Comparison of ENCODE assay signal across 19 cellular contexts in genomic region chr5:78654386-78654785, GRCh38. TPM values are rescaled to one million over a fixed set of nuclear protein-coding genes. Genes with fewer than 3 reads are reported as not detected.
DNase-seq lines count a peak whose midpoint lies in the region; ATAC-seq and TF ChIP-seq lines count a peak whose summit lies in the region.
"Had no signal": no experiment of that assay in that cellular context is flagged by ENCODE, and none has a peak within 500 bp of the region (broad histone marks: within the 10 kb centered on the region; RNA-seq: fewer than 3 reads in every experiment).

No MANE protein-coding gene starts in this region.

- no peaks in the 10 kb centered on the region for H3K9me3 ChIP-seq in tibial artery
- H3K9me3 ChIP-seq: BLaER1, Caco-2, HAP-1 had no signal

- no peaks in the 10 kb centered on the region for H3K27me3 ChIP-seq in tibial artery

- H3K27ac Mint-ChIP-seq in activated T-cell treated with anti-CD3 and anti-CD28 coated beads, Interleukin-2, amount 50 U/mL, for 72 hours: no peak overlapping the region
- H3K27ac Mint-ChIP-seq in mesothelial cell of epicardium (peak overlapping the region; percentile 56), immature natural killer cell (no peak overlapping the region)
- H3K27ac Mint-ChIP-seq: B cell; CD4-positive, CD25-positive, alpha-beta regulatory T cell; CD8-positive, alpha-beta T cell; HFFc6 had no signal

- intact Hi-C loops in tibial artery (cut with DNase I; ENCODE audit: low total_unique reads): loop anchor here (10.0 kb wide), 1 partner anchor 250 kb away; no protein-coding TSS in a partner anchor

- H3K27me3 Mint-ChIP-seq in activated T-cell treated with anti-CD3 and anti-CD28 coated beads, Interleukin-2, amount 50 U/mL, for 72 hours (ENCODE audit: low read depth): peaks cover 43% of the 10 kb centered on the region
- H3K27me3 Mint-ChIP-seq in mesothelial cell of epicardium (ENCODE audit: low read depth): no peaks in the 10 kb centered on the region
- peaks cover 5 to 14% (median 10%) of the 10 kb centered on the region in 3 donors for H3K27me3 Mint-ChIP-seq in immature natural killer cell (ENCODE audit: low read depth in 3 of 3)
- H3K27me3 Mint-ChIP-seq: B cell had no signal

- peaks cover 10% of the 10 kb centered on the region for H3K4me1 Mint-ChIP-seq in activated T-cell treated with anti-CD3 and anti-CD28 coated beads, Interleukin-2, amount 50 U/mL, for 72 hours (ENCODE audit: low read depth)
- peaks cover 41% of the 10 kb centered on the region for H3K4me1 Mint-ChIP-seq in mesothelial cell of epicardium
- peaks cover 0 to 6% of the 10 kb centered on the region in 2 donors for H3K4me1 Mint-ChIP-seq in immature natural killer cell

- H3K4me1 ChIP-seq in tibial artery: peaks cover 0 to 75% (median 39%) of the 10 kb centered on the region in 4 donors
- H3K4me1 ChIP-seq: Caco-2 had no signal

- H3K27ac ChIP-seq in tibial artery: peak overlapping the region; percentile 58 to 66
- H3K27ac ChIP-seq: BLaER1, C4-2B had no signal

- TF ChIP-seq CTCF in mesothelial cell of epicardium (IDR thresholded peaks at IDR 0.05; ENCODE audit: unreplicated experiment) (no peak), tibial artery (IDR thresholded peaks at IDR 0.05) (no peak)

- peak; percentile 58 to 87 for ATAC-seq in activated T-cell treated with anti-CD3 and anti-CD28 coated beads, Interleukin-2, amount 50 U/mL, for 72 hours (replicated peaks in 1 of 2)
- no peak for ATAC-seq in HG03135 (IDR thresholded peaks at IDR 0.05; ENCODE audit: unreplicated experiment)
- ATAC-seq: CD8-positive, alpha-beta T cell had no signal

- peaks cover 0 to 3% of the 10 kb centered on the region in 2 donors for H3K36me3 Mint-ChIP-seq in activated T-cell treated with anti-CD3 and anti-CD28 coated beads, Interleukin-2, amount 50 U/mL, for 72 hours (ENCODE audit: insufficient read depth in 2 of 2)
- H3K36me3 Mint-ChIP-seq in mesothelial cell of epicardium: no peaks in the 10 kb centered on the region
- no peaks in the 10 kb centered on the region for H3K36me3 Mint-ChIP-seq in immature natural killer cell
- H3K36me3 Mint-ChIP-seq: CD4-positive, CD25-positive, alpha-beta regulatory T cell; CD8-positive, alpha-beta T cell had no signal

- H3K4me3 ChIP-seq in tibial artery: no peak overlapping the region
- H3K4me3 ChIP-seq: BLaER1, HAP-1 had no signal

- H3K4me3 Mint-ChIP-seq in activated T-cell treated with anti-CD3 and anti-CD28 coated beads, Interleukin-2, amount 50 U/mL, for 72 hours: no peak overlapping the region
- H3K4me3 Mint-ChIP-seq in mesothelial cell of epicardium (no peak overlapping the region), immature natural killer cell (no peak overlapping the region)
- H3K4me3 Mint-ChIP-seq: B cell; CD4-positive, CD25-positive, alpha-beta regulatory T cell; CD8-positive, alpha-beta T cell; HFFc6 had no signal

- H3K36me3 ChIP-seq in tibial artery: no peaks in the 10 kb centered on the region
- H3K36me3 ChIP-seq: BLaER1, HAP-1 had no signal

- H3K9me3 Mint-ChIP-seq in activated T-cell treated with anti-CD3 and anti-CD28 coated beads, Interleukin-2, amount 50 U/mL, for 72 hours: no peaks in the 10 kb centered on the region
- H3K9me3 Mint-ChIP-seq in mesothelial cell of epicardium: peaks cover 4% of the 10 kb centered on the region
- peaks cover 0 to 4% (median 0%) of the 10 kb centered on the region in 6 donors for H3K9me3 Mint-ChIP-seq in immature natural killer cell
- H3K9me3 Mint-ChIP-seq: CD8-positive, alpha-beta T cell; HFFc6 had no signal

- no peak for DNase-seq in activated T-cell treated with anti-CD3 and anti-CD28 coated beads, Interleukin-2, amount 50 U/mL, for 72 hours
- DNase-seq in activated T-cell treated with anti-CD3 and anti-CD28 coated beads for 4 hours: no peak
- peak; percentile 44 to 77 for DNase-seq in NCI-H524 (lab: John Stamatoyannopoulos, UW)
- no peak for DNase-seq in mesothelial cell of epicardium (ENCODE audit: low spot score in 2 of 2, unreplicated experiment in 2 of 2)
- DNase-seq in tibial artery: no peak
- no peak for DNase-seq in activated CD4-positive, alpha-beta T cell treated with anti-CD3 and anti-CD28 coated beads, Interleukin-2, amount 50 U/mL, for 48 hours
- no peak for DNase-seq in immature natural killer cell
- DNase-seq: Caco-2; CD4-positive, CD25-positive, alpha-beta regulatory T cell; CD8-positive, alpha-beta T cell; DMS153; DND-41; GOT3; HFFc6 had no signal

RNA-seq across cellular contexts. Expression of gene LHFPL2, which starts 5.8 kb away (rescaled TPM):
- total RNA-seq in activated T-cell treated with anti-CD3 and anti-CD28 coated beads, Interleukin-2, amount 50 U/mL, for 72 hours: under 1 TPM; 0.12 to 0.21 TPM
- 41.7 to 43.1 TPM (median 42.1 TPM) in 3 replicates for total RNA-seq in mesothelial cell of epicardium
- polyA plus RNA-seq in immature natural killer cell: under 1 TPM in 2 of 3 donors, not detected in 1; 0.09 to 0.49 TPM

Comparison
In these comparisons a context has a peak if more than half of its experiments do, and no peak if none do; other contexts are left out.
1. DNase-seq: peak in NCI-H524 (2 of 2); none in activated T-cell treated with anti-CD3 and anti-CD28 coated beads, Interleukin-2, amount 50 U/mL, for 72 hours (0 of 2), activated T-cell treated with anti-CD3 and anti-CD28 coated beads for 4 hours (single experiment), mesothelial cell of epicardium (0 of 2), tibial artery (0 of 2), activated CD4-positive, alpha-beta T cell treated with anti-CD3 and anti-CD28 coated beads, Interleukin-2, amount 50 U/mL, for 48 hours (0 of 2) and immature natural killer cell (0 of 3).
2. RNA of gene LHFPL2, which starts 5.8 kb away (total RNA-seq): 41.7 to 43.1 TPM in mesothelial cell of epicardium; 0.12 to 0.21 TPM in activated T-cell treated with anti-CD3 and anti-CD28 coated beads, Interleukin-2, amount 50 U/mL, for 72 hours; every median in the first group is over 10 times any median in the second.